Comparison of ENCODE assay signal across 30 cellular contexts in genomic region chr19:13899912-13900584, GRCh38. TPM values are rescaled to one million over a fixed set of nuclear protein-coding genes. Genes with fewer than 3 reads are reported as not detected.
DNase-seq lines count a peak whose midpoint lies in the region; ATAC-seq and TF ChIP-seq lines count a peak whose summit lies in the region.
"Had no signal": no experiment of that assay in that cellular context is flagged by ENCODE, and none has a peak within 500 bp of the region (broad histone marks: within the 10 kb centered on the region; RNA-seq: fewer than 3 reads in every experiment).

No MANE protein-coding gene starts in this region.

- H3K4me1 Mint-ChIP-seq in stimulated activated naive CD8-positive, alpha-beta T cell treated with anti-CD3 and anti-CD28 coated beads, Interleukin-15, amount 100 ng/mL, for 72 hours: peaks cover 19% of the 10 kb centered on the region
- H3K4me1 Mint-ChIP-seq: activated naive CD4-positive, alpha-beta T cell treated with anti-CD3 and anti-CD28 coated beads, Interleukin-2, amount 50 U/mL, for 24 hours; central memory CD8-positive, alpha-beta T cell had no signal

- H3K4me1 ChIP-seq in mesenchymal stem cell (ENCODE audit: control insufficient read depth, insufficient read depth, low read depth, low read length) (no peaks in the 10 kb centered on the region), transverse colon (peaks cover 0 to 12% (median 8%) of the 10 kb centered on the region in 4 donors)
- H3K4me1 ChIP-seq: tibial artery had no signal

- intact Hi-C loops in transverse colon (cut with DNase I; ENCODE audit: low total_unique reads): no loop called here

- no peak overlapping the region for H3K4ac ChIP-seq in mesenchymal stem cell (ENCODE audit: low read depth in 1 of 2, low read length in 2 of 2)

- no peaks in the 10 kb centered on the region for H3K79me1 ChIP-seq in mesenchymal stem cell (replicated peaks; ENCODE audit: low read length, poor library complexity, severe bottlenecking)

- H2BK12ac ChIP-seq in mesenchymal stem cell (ENCODE audit: low read length in 2 of 2): no peak overlapping the region

- no peak overlapping the region for H3K4me3 ChIP-seq in mesenchymal stem cell (ENCODE audit: insufficient read depth in 1 of 2, low read depth in 1 of 2, low read length in 2 of 2)
- no peak overlapping the region for H3K4me3 ChIP-seq in transverse colon
- H3K4me3 ChIP-seq: BLaER1 treated with 17β-estradiol and CSF1 and Interleukin-3, amounts not matched to agents 10 nM and 100 nM; ovary; PC-9; tibial artery had no signal

- 64% methylated on average over 5 of the region's 5 CpGs for WGBS in mesenchymal stem cell
- WGBS in transverse colon (ENCODE audit: low coverage in 1 of 2), 2 donors: 42 to 61% methylated on average over 2 to 5 of the region's 5 CpGs

- H2AK5ac ChIP-seq in mesenchymal stem cell (ENCODE audit: low read length, severe bottlenecking): no peak overlapping the region

- no peak for TF ChIP-seq CTCF in transverse colon (IDR thresholded peaks at IDR 0.05)

- H2BK15ac ChIP-seq in mesenchymal stem cell (ENCODE audit: low read depth, poor library complexity, severe bottlenecking): no peak overlapping the region

- no peak overlapping the region for H2AFZ ChIP-seq in mesenchymal stem cell (ENCODE audit: low read depth, low read length)
- H2AFZ ChIP-seq: PC-9 had no signal

- no peak overlapping the region for H3K14ac ChIP-seq in mesenchymal stem cell (ENCODE audit: low read length in 2 of 2)

- H3K4me2 ChIP-seq in mesenchymal stem cell (ENCODE audit: low read length, poor library complexity, severe bottlenecking): no peak overlapping the region
- H3K4me2 ChIP-seq: BLaER1 treated with 17β-estradiol and CSF1 and Interleukin-3, amounts not matched to agents 10 nM and 100 nM; PC-9 had no signal

- no peak for TF ChIP-seq POLR2A in transverse colon (IDR thresholded peaks at IDR 0.05)

- H3K27me3 ChIP-seq in mesenchymal stem cell (ENCODE audit: control insufficient read depth in 1 of 2, insufficient read depth in 1 of 2, low read length in 2 of 2): no peaks in the 10 kb centered on the region
- H3K27me3 ChIP-seq in transverse colon: no peaks in the 10 kb centered on the region
- H3K27me3 ChIP-seq: BLaER1 treated with 17β-estradiol and CSF1 and Interleukin-3, amounts not matched to agents 10 nM and 100 nM; ovary; tibial artery had no signal

- no peak overlapping the region for H3K9ac ChIP-seq in mesenchymal stem cell (ENCODE audit: low read length)

- H4K91ac ChIP-seq in mesenchymal stem cell (ENCODE audit: low read length): no peak overlapping the region

- H2BK120ac ChIP-seq in mesenchymal stem cell (ENCODE audit: low read depth, low read length): no peak overlapping the region

- H3K27me3 Mint-ChIP-seq in stimulated activated naive CD8-positive, alpha-beta T cell treated with anti-CD3 and anti-CD28 coated beads, Interleukin-15, amount 100 ng/mL, for 72 hours: no peaks in the 10 kb centered on the region
- H3K27me3 Mint-ChIP-seq: activated naive CD4-positive, alpha-beta T cell treated with anti-CD3 and anti-CD28 coated beads, Interleukin-2, amount 50 U/mL, for 24 hours; central memory CD8-positive, alpha-beta T cell; naive thymus-derived CD8-positive, alpha-beta T cell had no signal

- no peak overlapping the region for H3K18ac ChIP-seq in mesenchymal stem cell (ENCODE audit: low read depth in 1 of 2, low read length in 2 of 2)

- H3K36me3 ChIP-seq in mesenchymal stem cell (ENCODE audit: control insufficient read depth in 1 of 2, insufficient read depth in 2 of 2, low read depth in 1 of 2, low read length in 2 of 2): no peaks in the 10 kb centered on the region
- no peaks in the 10 kb centered on the region for H3K36me3 ChIP-seq in transverse colon
- H3K36me3 ChIP-seq: BLaER1 treated with 17β-estradiol and CSF1 and Interleukin-3, amounts not matched to agents 10 nM and 100 nM; ovary; tibial artery had no signal

- H3K27ac Mint-ChIP-seq in stimulated activated naive CD8-positive, alpha-beta T cell treated with anti-CD3 and anti-CD28 coated beads, Interleukin-15, amount 100 ng/mL, for 72 hours: peak overlapping the region; percentile 38 to 84
- H3K27ac Mint-ChIP-seq: activated naive CD4-positive, alpha-beta T cell treated with anti-CD3 and anti-CD28 coated beads, Interleukin-2, amount 50 U/mL, for 24 hours; T-helper 1 cell treated with Interleukin-12 subunit alpha and Interleukin-12 subunit beta and Interleukin-4 antibody, amounts not matched to agents 30 μg/mL and 1 μg/mL, for 36 hours had no signal

- no peak for DNase-seq in stimulated activated naive CD8-positive, alpha-beta T cell treated with anti-CD3 and anti-CD28 coated beads, Interleukin-15, amount 100 ng/mL, for 72 hours
- no peak for DNase-seq in stimulated activated naive CD8-positive, alpha-beta T cell treated with anti-CD3 and anti-CD28 coated beads, Interleukin-15, Interleukin-2, amounts not matched to agents 100 U/mL and 50 U/mL, for 24 hours
- DNase-seq in astrocyte of the hippocampus (ENCODE audit: low read depth, low spot score): peak; percentile 25
- DNase-seq in mesenchymal stem cell: peak; percentile 40
- no peak for DNase-seq in transverse colon
- DNase-seq in NK-92 (lab: John Stamatoyannopoulos, UW; ENCODE audit: unreplicated experiment): no peak
- DNase-seq in NOMO-1 treated with dmso at 0.1 percent for 144 hours (lab: John Stamatoyannopoulos, UW; ENCODE audit: unreplicated experiment): no peak
- no peak for DNase-seq in NCI-H524 treated with DMSO at 0.1 percent for 48 hours (lab: John Stamatoyannopoulos, UW)
- DNase-seq: activated CD4-positive, alpha-beta T cell treated with anti-CD3 and anti-CD28 coated beads for 4 hours; Calu3; left colon; naive thymus-derived CD8-positive, alpha-beta T cell; NCI-H1092; NCI-H1930; NCI-H226; NCI-H82; ovary; PC-9; stimulated activated CD4-positive, alpha-beta T cell treated with anti-CD3 and anti-CD28 coated beads, Interleukin-12 subunit alpha, Interleukin-12 subunit beta, amount 100 ng/mL, for 4 hours; stimulated activated CD4-positive, alpha-beta T cell treated with anti-CD3 and anti-CD28 coated beads, Interleukin-4, amount 100 ng/mL, for 24 hours; stimulated activated naive CD4-positive, alpha-beta T cell; tibial artery had no signal

- no peak for ATAC-seq in stimulated activated naive CD8-positive, alpha-beta T cell treated with anti-CD3 and anti-CD28 coated beads, Interleukin-15, amount 100 ng/mL, for 72 hours
- no peak for ATAC-seq in stimulated activated naive CD8-positive, alpha-beta T cell treated with anti-CD3 and anti-CD28 coated beads, Interleukin-15, Interleukin-2, amounts not matched to agents 100 U/mL and 50 U/mL, for 24 hours
- ATAC-seq: naive thymus-derived CD8-positive, alpha-beta T cell had no signal

- H3K9me3 ChIP-seq in mesenchymal stem cell (ENCODE audit: control insufficient read depth, low read length) (no peaks in the 10 kb centered on the region), transverse colon (no peaks in the 10 kb centered on the region)
- H3K9me3 ChIP-seq: BLaER1 treated with 17β-estradiol and CSF1 and Interleukin-3, amounts not matched to agents 10 nM and 100 nM; ovary; tibial artery had no signal

- H3K9me3 Mint-ChIP-seq in stimulated activated naive CD8-positive, alpha-beta T cell treated with anti-CD3 and anti-CD28 coated beads, Interleukin-15, amount 100 ng/mL, for 72 hours: no peaks in the 10 kb centered on the region
- H3K9me3 Mint-ChIP-seq: activated naive CD4-positive, alpha-beta T cell treated with anti-CD3 and anti-CD28 coated beads, Interleukin-2, amount 50 U/mL, for 24 hours; central memory CD8-positive, alpha-beta T cell; naive thymus-derived CD8-positive, alpha-beta T cell; T-helper 1 cell treated with Interleukin-12 subunit alpha and Interleukin-12 subunit beta and Interleukin-4 antibody, amounts not matched to agents 30 μg/mL and 1 μg/mL, for 36 hours had no signal

- H4K8ac ChIP-seq in mesenchymal stem cell (ENCODE audit: low read length): no peak overlapping the region

- no peak overlapping the region for H3K27ac ChIP-seq in mesenchymal stem cell (ENCODE audit: low read length, poor library complexity, severe bottlenecking)
- peak overlapping the region; percentile 53 to 77 (median 72) for H3K27ac ChIP-seq in transverse colon
- H3K27ac ChIP-seq: BLaER1 treated with 17β-estradiol and CSF1 and Interleukin-3, amounts not matched to agents 10 nM and 100 nM; ovary; PC-9; tibial artery had no signal

- no peak overlapping the region for H2BK5ac ChIP-seq in mesenchymal stem cell (ENCODE audit: low read depth, low read length, poor library complexity, severe bottlenecking)

- H3K4me3 Mint-ChIP-seq in stimulated activated naive CD8-positive, alpha-beta T cell treated with anti-CD3 and anti-CD28 coated beads, Interleukin-15, amount 100 ng/mL, for 72 hours: no peak overlapping the region
- H3K4me3 Mint-ChIP-seq: activated naive CD4-positive, alpha-beta T cell treated with anti-CD3 and anti-CD28 coated beads, Interleukin-2, amount 50 U/mL, for 24 hours; central memory CD8-positive, alpha-beta T cell; naive thymus-derived CD8-positive, alpha-beta T cell; T-helper 1 cell treated with Interleukin-12 subunit alpha and Interleukin-12 subunit beta and Interleukin-4 antibody, amounts not matched to agents 30 μg/mL and 1 μg/mL, for 36 hours had no signal

- TF ChIP-seq EP300 in transverse colon (IDR thresholded peaks at IDR 0.05; ENCODE audit: low read depth): no peak

- no peak overlapping the region for H3K23ac ChIP-seq in mesenchymal stem cell (ENCODE audit: low read length in 2 of 2)

- in situ Hi-C loops in transverse colon (cut with MboI; ENCODE audit: low pct_ligation_motif_present in 1 of 4, low pct_unique_long_range_greater_than_20kb in 1 of 4, low sequenced_read_pairs in 3 of 4): loop anchor here in 2 of 4 donors (10.0 to 25.0 kb wide), 2 partner anchors 155 to 162 kb away; partner anchors contain the start of genes MISP3 (in 1 of the 2) and PALM3 (in 1 of the 2)

RNA-seq across cellular contexts. Expression of gene BRME1, which starts 5.9 kb away (rescaled TPM):
- polyA plus RNA-seq in mesenchymal stem cell (2013, experiment 1 of 2): 0.22 TPM
- 0.22 TPM for polyA plus RNA-seq in mesenchymal stem cell (2013, experiment 2 of 2)
- 100 to 1,000 TPM in 1 of 4 donors, 1 to 10 TPM in 3; 5.2 to 102 (median 6.7) TPM for total RNA-seq in transverse colon

RNA-seq across cellular contexts. Expression of gene CC2D1A, which starts 6.0 kb away (rescaled TPM):
- 15.2 TPM for polyA plus RNA-seq in mesenchymal stem cell (2013, experiment 1 of 2)
- polyA plus RNA-seq in mesenchymal stem cell (2013, experiment 2 of 2): 15.0 TPM
- total RNA-seq in transverse colon: 100 to 1,000 TPM; 113 to 294 (median 177) TPM

RNA-seq across cellular contexts. Expression of gene NANOS3, which starts 23.1 kb away (rescaled TPM):
- polyA plus RNA-seq in mesenchymal stem cell (2013, experiment 1 of 2): 1.4 TPM
- polyA plus RNA-seq in mesenchymal stem cell (2013, experiment 2 of 2): 3.1 TPM
- not detected for total RNA-seq in transverse colon
- total RNA-seq: Daoy; dermis microvascular lymphatic vessel endothelial cell; LHCN-M2; mesenteric fat pad; naive thymus-derived CD8-positive, alpha-beta T cell had no signal
- polyA plus RNA-seq: naive thymus-derived CD8-positive, alpha-beta T cell had no signal

RNA-seq across cellular contexts. Expression of gene PODNL1, which starts 38.2 kb away (rescaled TPM):
- polyA plus RNA-seq in mesenchymal stem cell (2013, experiment 1 of 2): 4.7 TPM
- 3.7 TPM for polyA plus RNA-seq in mesenchymal stem cell (2013, experiment 2 of 2)
- total RNA-seq in transverse colon: 10 to 100 TPM in 1 of 4 donors, 1 to 10 TPM in 3; 3.0 to 15.3 (median 3.2) TPM
- total RNA-seq: Calu3; Daoy; dermis microvascular lymphatic vessel endothelial cell; naive thymus-derived CD8-positive, alpha-beta T cell had no signal
- polyA plus RNA-seq: naive thymus-derived CD8-positive, alpha-beta T cell had no signal

RNA-seq across cellular contexts. Expression of gene DCAF15, which starts 52.3 kb away (rescaled TPM):
- 14.8 TPM for polyA plus RNA-seq in mesenchymal stem cell (2013, experiment 1 of 2)
- 14.2 TPM for polyA plus RNA-seq in mesenchymal stem cell (2013, experiment 2 of 2)
- 10 to 100 TPM; 26.2 to 61.7 (median 35.8) TPM for total RNA-seq in transverse colon

Comparison
In these comparisons a context has a peak if more than half of its experiments do, and no peak if none do; other contexts are left out.
1. DNase-seq: peak in astrocyte of the hippocampus (single experiment) and mesenchymal stem cell (single experiment); none in stimulated activated naive CD8-positive, alpha-beta T cell treated with anti-CD3 and anti-CD28 coated beads, Interleukin-15, amount 100 ng/mL, for 72 hours (0 of 2), stimulated activated naive CD8-positive, alpha-beta T cell treated with anti-CD3 and anti-CD28 coated beads, Interleukin-15, Interleukin-2, amounts not matched to agents 100 U/mL and 50 U/mL, for 24 hours (single experiment), transverse colon (single experiment), NK-92 (single experiment), NOMO-1 treated with dmso at 0.1 percent for 144 hours (single experiment) and NCI-H524 treated with DMSO at 0.1 percent for 48 hours (single experiment).